In genomic region chr21:17497345-17497744, GRCh38 we compare ENCODE assay signal across 16 cellular contexts. TPM values are rescaled to one million over a fixed set of nuclear protein-coding genes. Genes with fewer than 3 reads are reported as not detected.
DNase-seq lines count a peak whose midpoint lies in the region; ATAC-seq, FAIRE-seq and TF ChIP-seq lines count a peak whose summit lies in the region.
"Had no signal": no experiment of that assay in that cellular context is flagged by ENCODE, and none has a peak within 500 bp of the region (broad histone marks: within the 10 kb centered on the region; RNA-seq: fewer than 3 reads in every experiment).

No MANE protein-coding gene starts in this region.

- peak; percentile 35 for DNase-seq in choroid plexus epithelial cell (ENCODE audit: low read depth)
- peak; percentile 78 for DNase-seq in HepG2 (ENCODE audit: low spot score)
- no peak for DNase-seq in osteoblast (ENCODE audit: insufficient read length, low spot score, missing footprints)
- no peak for DNase-seq in glomerular visceral epithelial cell (ENCODE audit: extremely low spot score)
- DNase-seq: C1 segment of cervical spinal cord; CD4-positive, alpha-beta memory T cell; COR-L47; DND-41; GM23248; H7 had no signal

- TF ChIP-seq CTCF in VCaP (conservative IDR thresholded peaks at IDR 0.05) (no peak), choroid plexus epithelial cell (conservative IDR thresholded peaks at IDR 0.05; ENCODE audit: low read depth, low read length) (no peak), HepG2 (CRISPR knock-in tag; IDR thresholded peaks at IDR 0.05) (no peak), osteoblast (IDR thresholded peaks at IDR 0.05; ENCODE audit: extremely low read depth, low read depth, low read length) (no peak)

- H3K27ac ChIP-seq in VCaP (peak overlapping the region; percentile 81), HepG2 (ENCODE audit: extremely low read length, insufficient read depth, low read length) (peak overlapping the region; percentile 41), osteoblast (ENCODE audit: low read depth, low read length) (no peak overlapping the region)
- H3K27ac ChIP-seq: GM23248 had no signal

- H3K4me2 ChIP-seq in HepG2 (ENCODE audit: low read depth, low read length) (peak overlapping the region; percentile 38), osteoblast (ENCODE audit: insufficient read depth, low read length) (no peak overlapping the region)

- no TSS peak for BruUV-seq in HepG2 (replicated peaks; lab: Mats Ljungman, UMichigan)

- H3K9me3 ChIP-seq in HepG2 (ENCODE audit: low read length) (no peaks in the 10 kb centered on the region), osteoblast (ENCODE audit: low read depth, low read length) (no peaks in the 10 kb centered on the region)

- TF ChIP-seq POLR2A in HepG2 (IDR thresholded peaks at IDR 0.05; ENCODE audit: insufficient read depth in 1 of 2, low read depth in 2 of 2, low read length in 2 of 2), result no peak

- FAIRE-seq in HepG2 (lab: Jason Lieb, UNC), result no peak
- FAIRE-seq: G401.6, GM12892, H1 had no signal

- in situ Hi-C loops in HepG2 (cut with HindIII; ENCODE audit: extremely low pct_ligation_motif_present, low pct_unique_long_range_greater_than_20kb), result no loop called here

- H3K27me3 ChIP-seq in HepG2 (ENCODE audit: control insufficient read depth in 1 of 2, insufficient read depth in 2 of 2, low read length in 2 of 2), result no peaks in the 10 kb centered on the region
- H3K27me3 ChIP-seq in osteoblast (ENCODE audit: insufficient read depth, low read length), result peaks cover 41% of the 10 kb centered on the region

- H3K9ac ChIP-seq in HepG2 (ENCODE audit: insufficient read depth, low read depth, low read length), result 0 out of 2 replicates have a peak overlapping the region, but pooled peaks have one; percentile 33
- H3K9ac ChIP-seq: GM23248 had no signal

- H3K4me1 ChIP-seq in HepG2 (ENCODE audit: insufficient read depth, low read length) (peaks cover 90% of the 10 kb centered on the region), osteoblast (ENCODE audit: insufficient read depth, low read length) (peaks cover 6% of the 10 kb centered on the region)

- peak; percentile 26; the same call in 2 of the 3 replicates for ATAC-seq in HepG2
- ATAC-seq in GM19324 (IDR thresholded peaks at IDR 0.05; ENCODE audit: low FRiP score, unreplicated experiment), result no peak
- ATAC-seq: HCT116 had no signal

- CTCF ChIA-PET in HepG2 (lab: Yijun Ruan, JAX; ENCODE audit: low intra/inter-chr PET ratio, low total read pairs), result no interaction called here

- no peaks in the 10 kb centered on the region for H3K36me3 ChIP-seq in HepG2 (replicated peaks in 1 of 2; ENCODE audit: control insufficient read depth in 1 of 2, insufficient read depth in 2 of 2, low read length in 2 of 2)
- no peaks in the 10 kb centered on the region for H3K36me3 ChIP-seq in osteoblast (ENCODE audit: insufficient read depth, low read length)

- no peak for TF ChIP-seq EP300 in HepG2 (IDR thresholded peaks at IDR 0.05; ENCODE audit: low read depth in 2 of 2, low read length in 2 of 2)
- TF ChIP-seq EP300 in HepG2 (CRISPR knock-in tag; IDR thresholded peaks at IDR 0.05; ENCODE audit: borderline replicate concordance), result no peak

- H4K20me1 ChIP-seq in HepG2 (ENCODE audit: insufficient read depth, low read length) (no peaks in the 10 kb centered on the region), osteoblast (ENCODE audit: insufficient read depth, low read length) (no peaks in the 10 kb centered on the region)

- intact Hi-C loops in HepG2 (cut with micrococcal nuclease; ENCODE audit: unreplicated experiment), result no loop called here

- POLR2A ChIA-PET in HepG2 (lab: Yijun Ruan, JAX), result interaction anchor here (1.1 to 1.4 kb wide), 2 partner anchors 25 to 30 kb away, joined by 5 read pairs; no protein-coding TSS in a partner anchor

- no peak for TF ChIP-seq RAD21 in HepG2 (CRISPR knock-in tag; IDR thresholded peaks at IDR 0.05)

- H2AFZ ChIP-seq in HepG2 (ENCODE audit: low read length) (no peak overlapping the region), osteoblast (ENCODE audit: low read length) (no peak overlapping the region)
- H2AFZ ChIP-seq: GM23248 had no signal

- H3K79me2 ChIP-seq in HepG2 (ENCODE audit: insufficient read depth, low read length), result no peaks in the 10 kb centered on the region
- no peaks in the 10 kb centered on the region for H3K79me2 ChIP-seq in osteoblast (ENCODE audit: insufficient read depth, low read length)

- H3K4me3 ChIP-seq in choroid plexus epithelial cell (ENCODE audit: low read depth, low read length) (no peak overlapping the region), HepG2 (replicated peaks in 1 of 3; ENCODE audit: insufficient read depth in 1 of 3, low read depth in 2 of 3, low read length in 3 of 3) (no peak overlapping the region; a peak in 1 of 6 replicates), osteoblast (ENCODE audit: insufficient read depth, low read length) (no peak overlapping the region)
- H3K4me3 ChIP-seq: GM23248 had no signal

TF ChIP-seq in HepG2, 621 proteins besides CTCF, POLR2A, EP300 and RAD21 (continues in another document):
- no peak for TF ChIP-seq ISX (CRISPR knock-in tag; conservative IDR thresholded peaks at IDR 0.05)
- TF ChIP-seq FOXA1 (IDR thresholded peaks at IDR 0.05), result no peak
- TF ChIP-seq FOXA1 (CRISPR knock-in tag; IDR thresholded peaks at IDR 0.05), result peak; percentile 22; the same call in 1 of the 2 replicates
- TF ChIP-seq MXI1 (IDR thresholded peaks at IDR 0.05; ENCODE audit: borderline replicate concordance, low read depth, low read length), result no peak
- TF ChIP-seq ZMAT3 (CRISPR knock-in tag; conservative IDR thresholded peaks at IDR 0.05), result no peak
- TF ChIP-seq SAP130 (CRISPR knock-in tag; IDR thresholded peaks at IDR 0.05; ENCODE audit: low read depth), result 0 out of 2 replicates have a peak, but pooled peaks have one; percentile 13
- TF ChIP-seq CBX2 (IDR thresholded peaks at IDR 0.05; ENCODE audit: low read depth, low read length), result no peak
- no peak for TF ChIP-seq CBX2 (CRISPR knock-in tag; IDR thresholded peaks at IDR 0.05; ENCODE audit: low read depth)
- peak; percentile 41; the same call in 1 of the 2 replicates for TF ChIP-seq GATAD2A (CRISPR knock-in tag; IDR thresholded peaks at IDR 0.05)
- TF ChIP-seq ZMYM4 (CRISPR knock-in tag; IDR thresholded peaks at IDR 0.05), result no peak
- TF ChIP-seq FOXA3 (CRISPR knock-in tag; IDR thresholded peaks at IDR 0.05), result peak; percentile 33; the same call in 1 of the 2 replicates

RNA-seq across cellular contexts. Expression of gene CXADR, which starts 15.5 kb away (rescaled TPM):
- total RNA-seq in HepG2 (2016; rRNA removed; fragmentation: Illumina TruSeq; extraction: Trizol) (57.0 and 86.8 TPM in 2 replicates), osteoblast (under 0.01 and 0.36 TPM in 2 replicates)
- 14.2 and 17.8 TPM in 2 replicates for total RNA-seq in HepG2 (2016; cell fraction: cytosol; rRNA removed; fragmentation: Illumina TruSeq; extraction: Trizol; ENCODE audit: low read depth)
- total RNA-seq in HepG2 (2016; cell fraction: insoluble cytoplasmic fraction; rRNA removed; fragmentation: Illumina TruSeq; extraction: Trizol), result 62.4 and 88.2 TPM in 2 replicates
- total RNA-seq in HepG2 (2016; cell fraction: membrane; rRNA removed; fragmentation: Illumina TruSeq; extraction: Trizol), result 25.0 and 25.5 TPM in 2 replicates
- total RNA-seq in HepG2 (2016; cell fraction: nucleus; rRNA removed; fragmentation: Illumina TruSeq; extraction: Trizol), result 97.8 and 106 TPM in 2 replicates
- polyA plus RNA-seq in HepG2 (2011; rRNA removed), result 99.1 and 110 TPM in 2 replicates
- polyA plus RNA-seq in HepG2 (2011; cell fraction: cytosol; rRNA removed), result 56.1 and 93.3 TPM in 2 replicates
- polyA plus RNA-seq in HepG2 (2011; cell fraction: nucleus; rRNA removed), result 22.6 and 33.0 TPM in 2 replicates
- 106 and 129 TPM in 2 replicates for polyA plus RNA-seq in HepG2 (2012)
- 4.7 and 5.7 TPM in 2 replicates for polyA plus RNA-seq in HepG2 (2016; cell fraction: cytosol; fragmentation: Illumina TruSeq; extraction: Trizol; ENCODE audit: low read depth)
- polyA plus RNA-seq in HepG2 (2016; cell fraction: insoluble cytoplasmic fraction; fragmentation: Illumina TruSeq; extraction: Trizol; ENCODE audit: low read depth), result 32.4 and 34.8 TPM in 2 replicates
- polyA plus RNA-seq in HepG2 (2016; cell fraction: membrane; fragmentation: Illumina TruSeq; extraction: Trizol; ENCODE audit: low read depth), result 8.7 and 9.3 TPM in 2 replicates
- 64.8 and 73.1 TPM in 2 replicates for polyA plus RNA-seq in HepG2 (2016; cell fraction: nucleus; fragmentation: Illumina TruSeq; extraction: Trizol; ENCODE audit: insufficient read depth, low read depth)
- 48.0 and 115 TPM in 2 replicates for polyA minus RNA-seq in HepG2 (2011; rRNA and poly(A)+ RNA removed; ENCODE audit: low replicate concordance)
- polyA minus RNA-seq in HepG2 (2011; cell fraction: cytosol; rRNA and poly(A)+ RNA removed), result 120 and 127 TPM in 2 replicates
- 218 and 225 TPM in 2 replicates for polyA minus RNA-seq in HepG2 (2011; cell fraction: nucleus; rRNA and poly(A)+ RNA removed)
- total RNA-seq: GM23248 had no signal

Comparison
In these comparisons a context has a peak if more than half of its experiments do, and no peak if none do; other contexts are left out.
1. DNase-seq: peak in choroid plexus epithelial cell (single experiment) and HepG2 (single experiment); none in osteoblast (single experiment) and glomerular visceral epithelial cell (single experiment).
2. RNA of gene CXADR, which starts 15.5 kb away (total RNA-seq): 14.2 to 106 TPM in HepG2; under 0.01 to 0.36 TPM in osteoblast; every median in the first group is over 10 times any median in the second.